Comparison of ENCODE assay signal across 15 cellular contexts in genomic region chr9:93557366-93558137, GRCh38. TPM values are rescaled to one million over a fixed set of nuclear protein-coding genes. Genes with fewer than 3 reads are reported as not detected.
DNase-seq lines count a peak whose midpoint lies in the region; ATAC-seq and TF ChIP-seq lines count a peak whose summit lies in the region.
"Had no signal": no experiment of that assay in that cellular context is flagged by ENCODE, and none has a peak within 500 bp of the region (broad histone marks: within the 10 kb centered on the region; RNA-seq: fewer than 3 reads in every experiment).

No MANE protein-coding gene starts in this region.

- H3K36me3 ChIP-seq in BLaER1 (peaks cover 97% of the 10 kb centered on the region), lower lobe of right lung (peaks cover 95% of the 10 kb centered on the region), Peyer's patch (peaks cover 0 to 90% (median 0%) of the 10 kb centered on the region in 3 donors), spleen (peaks cover 7 to 98% (median 79%) of the 10 kb centered on the region in 6 donors)

- H3K27ac Mint-ChIP-seq in progenitor cell of endocrine pancreas = peak overlapping the region; percentile 59
- H3K27ac Mint-ChIP-seq: GM23338 had no signal

- 93 to 95% (median 95%) methylated on average over 15 of the region's 15 CpGs for WGBS in spleen, 5 donors

- peak; percentile 52 for DNase-seq in activated CD8-positive, alpha-beta memory T cell treated with anti-CD3 and anti-CD28 coated beads for 24 hours
- no peak for DNase-seq in activated CD8-positive, alpha-beta memory T cell treated with anti-CD3 and anti-CD28 coated beads, Interleukin-2, amount 50 U/mL, for 4 hours
- DNase-seq in lower lobe of right lung (no peak), progenitor cell of endocrine pancreas (ENCODE audit: low spot score, unreplicated experiment) (no peak), Peyer's patch (no peak), spleen (no peak)
- DNase-seq: 8988T; AML-193; C1 segment of cervical spinal cord; CD4-positive, alpha-beta memory T cell; DMS79; H7 had no signal

- no peak overlapping the region for H3K4me2 ChIP-seq in BLaER1
- H3K4me2 ChIP-seq: GM23338 had no signal

- 0 out of 2 replicates have a peak overlapping the region, but pooled peaks have one; percentile 29 for H3K9ac ChIP-seq in BLaER1

- no peaks in the 10 kb centered on the region for H3K9me3 Mint-ChIP-seq in progenitor cell of endocrine pancreas (ENCODE audit: low read depth)
- H3K9me3 Mint-ChIP-seq: GM23338 had no signal

- H3K4me1 ChIP-seq in BLaER1 = no peaks in the 10 kb centered on the region
- no peaks in the 10 kb centered on the region for H3K4me1 ChIP-seq in lower lobe of right lung
- no peaks in the 10 kb centered on the region for H3K4me1 ChIP-seq in Peyer's patch
- no peaks in the 10 kb centered on the region for H3K4me1 ChIP-seq in spleen

- no peaks in the 10 kb centered on the region for H3K9me3 ChIP-seq in BLaER1
- no peaks in the 10 kb centered on the region for H3K9me3 ChIP-seq in lower lobe of right lung
- no peaks in the 10 kb centered on the region for H3K9me3 ChIP-seq in Peyer's patch
- H3K9me3 ChIP-seq in spleen = no peaks in the 10 kb centered on the region

- no peak overlapping the region for H3K4me3 ChIP-seq in BLaER1
- H3K4me3 ChIP-seq in lower lobe of right lung = no peak overlapping the region
- no peak overlapping the region for H3K4me3 ChIP-seq in Peyer's patch
- H3K4me3 ChIP-seq in spleen = no peak overlapping the region
- H3K4me3 ChIP-seq: GM23338 had no signal

- no peaks in the 10 kb centered on the region for H3K27me3 ChIP-seq in BLaER1
- no peaks in the 10 kb centered on the region for H3K27me3 ChIP-seq in lower lobe of right lung (ENCODE audit: low read depth)
- H3K27me3 ChIP-seq in Peyer's patch = no peaks in the 10 kb centered on the region
- H3K27me3 ChIP-seq in spleen (replicated peaks in 1 of 7) = no peaks in the 10 kb centered on the region

- H4K20me1 ChIP-seq in BLaER1 = no peaks in the 10 kb centered on the region

- H3K4me3 Mint-ChIP-seq in progenitor cell of endocrine pancreas (ENCODE audit: low read depth) = no peak overlapping the region
- H3K4me3 Mint-ChIP-seq: CD4-positive, alpha-beta memory T cell; GM23338 had no signal

- no peak overlapping the region for H3K27ac ChIP-seq in BLaER1
- H3K27ac ChIP-seq in lower lobe of right lung = peak overlapping the region; percentile 24
- no peak overlapping the region for H3K27ac ChIP-seq in Peyer's patch
- H3K27ac ChIP-seq in spleen = no peak overlapping the region
- H3K27ac ChIP-seq: HL-60 had no signal

- no peaks in the 10 kb centered on the region for H3K27me3 Mint-ChIP-seq in progenitor cell of endocrine pancreas
- H3K27me3 Mint-ChIP-seq: CD4-positive, alpha-beta memory T cell had no signal

- no peak for ATAC-seq in lower lobe of right lung
- ATAC-seq: GM23338 had no signal

- no peak for TF ChIP-seq POLR2A in Peyer's patch (IDR thresholded peaks at IDR 0.05)
- no peak for TF ChIP-seq POLR2A in spleen (IDR thresholded peaks at IDR 0.05)

- H3K4me1 Mint-ChIP-seq in progenitor cell of endocrine pancreas (ENCODE audit: low read depth) = no peaks in the 10 kb centered on the region
- H3K4me1 Mint-ChIP-seq: CD4-positive, alpha-beta memory T cell had no signal

- peaks cover 10% of the 10 kb centered on the region for H3K36me3 Mint-ChIP-seq in progenitor cell of endocrine pancreas (ENCODE audit: insufficient read depth)

- intact Hi-C loops in lower lobe of right lung (cut with DNase I) = no loop called here
- intact Hi-C loops in spleen (cut with DNase I; ENCODE audit: low total_unique reads) = no loop called here

- TF ChIP-seq CTCF in lower lobe of right lung (IDR thresholded peaks at IDR 0.05) = no peak
- no peak for TF ChIP-seq CTCF in progenitor cell of endocrine pancreas (IDR thresholded peaks at IDR 0.05; ENCODE audit: unreplicated experiment)
- TF ChIP-seq CTCF in Peyer's patch (IDR thresholded peaks at IDR 0.05) = no peak
- TF ChIP-seq CTCF in spleen (IDR thresholded peaks at IDR 0.05 in 8 of 11, conservative IDR thresholded peaks at IDR 0.05 in 3 of 11) = no peak

RNA-seq across cellular contexts. Expression of gene PHF2, which starts 18.8 kb away (rescaled TPM):
- total RNA-seq in lower lobe of right lung (39.1 TPM), progenitor cell of endocrine pancreas (36.5 and 37.1 TPM in 2 replicates), Peyer's patch (10 to 100 TPM; 12.3 to 26.4 (median 19.5) TPM), spleen (10 to 100 TPM; 27.6 to 46.2 (median 32.6) TPM)
- polyA plus RNA-seq in spleen = 10 to 100 TPM; 11.2 to 23.1 (median 13.7) TPM
